Comparison of ENCODE assay signal across 8 cellular contexts in the genomic region with DNA sequence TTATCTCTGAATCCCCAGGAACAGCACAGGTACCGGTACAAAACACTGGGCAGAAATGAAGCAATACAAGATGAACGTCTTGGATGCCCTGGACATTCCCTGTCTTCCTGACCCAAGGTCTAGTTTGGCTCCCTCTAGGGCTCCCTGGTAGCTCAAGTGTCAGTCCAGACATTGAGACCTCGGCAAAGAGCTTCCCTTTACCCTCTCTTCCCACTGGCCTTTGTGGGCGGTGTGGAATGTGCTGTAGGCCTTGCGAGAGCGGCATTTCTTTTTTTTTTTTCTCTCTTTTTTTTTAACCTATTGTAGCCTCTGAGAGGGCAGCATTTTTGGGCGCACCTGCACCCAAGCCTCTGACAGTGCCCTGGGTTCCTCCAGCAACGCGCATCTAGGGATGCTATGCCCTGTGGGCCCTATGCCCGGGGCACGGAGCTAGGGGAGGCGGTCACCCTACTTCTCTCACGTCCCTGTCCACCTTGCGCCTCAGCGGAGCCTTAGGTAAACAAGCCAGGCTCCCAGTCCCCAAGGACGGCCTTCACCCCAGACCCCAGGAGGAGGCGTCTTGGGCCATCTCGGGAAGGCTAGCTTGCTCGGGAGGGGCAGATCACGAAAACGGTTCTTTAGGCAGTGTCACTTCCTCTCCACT. TPM values are rescaled to one million over a fixed set of nuclear protein-coding genes. Genes with fewer than 3 reads are reported as not detected.
DNase-seq lines count a peak whose midpoint lies in the region; ATAC-seq, FAIRE-seq and TF ChIP-seq lines count a peak whose summit lies in the region.

No MANE protein-coding gene starts in this region.

- peak overlapping the region in 3 of 4 experiments; percentile 77 to 91 (median 85); a peak in 6 of 7 replicates for H3K9ac ChIP-seq in H1 (replicated peaks in 1 of 4; ENCODE audit: extremely low read depth in 1 of 4, low read depth in 3 of 4, low read length in 3 of 4)

- CTCF ChIA-PET in H1 (lab: Charles Lee; ENCODE audit: partially characterized antibody), result interaction anchor here (0.6 to 4.1 kb wide), 28 partner anchors 8 to 896 kb away, joined by 3 to 32 read pairs (median 4); no protein-coding TSS in a partner anchor

- H3K79me1 ChIP-seq in H1 (ENCODE audit: low read depth, low read length), result peaks cover 4% of the 10 kb centered on the region; the same call in 1 of the 2 replicates

- H3K27ac Mint-ChIP-seq in natural killer cell, result peak overlapping the region; percentile 81 to 90

- H3K4ac ChIP-seq in H1 (replicated peaks; ENCODE audit: insufficient read length, low read depth, low read length), result no peak overlapping the region

- H3K27ac ChIP-seq in H1 (ENCODE audit: low read depth, low read length), result peak overlapping the region; percentile 89

- H2AK5ac ChIP-seq in H1 (ENCODE audit: low read depth, low read length), result no peak overlapping the region

- no peak overlapping the region for H2BK120ac ChIP-seq in H1 (replicated peaks; ENCODE audit: low read depth, low read length)

- ATAC-seq in natural killer cell (no peak), GM21360 (IDR thresholded peaks at IDR 0.05; ENCODE audit: unreplicated experiment) (no peak), HG03439 (IDR thresholded peaks at IDR 0.05; ENCODE audit: unreplicated experiment) (no peak)

- H4K91ac ChIP-seq in H1 (replicated peaks; ENCODE audit: insufficient read length, low read length), result peak overlapping the region; percentile 31

- H4K20me1 ChIP-seq in H1 (replicated peaks in 1 of 2; ENCODE audit: control insufficient read depth in 1 of 2, insufficient read depth in 2 of 2, low read length in 2 of 2), result peaks cover 2 to 4% of the 10 kb centered on the region in 2 experiments

- H3K4me3 Mint-ChIP-seq in natural killer cell, result peak overlapping the region; percentile 88

- H4K5ac ChIP-seq in H1 (ENCODE audit: insufficient read length, low read depth, low read length), result peak overlapping the region; percentile 25

- DNase-seq in G401 (ENCODE audit: low spot score), result peak; percentile 13
- peak; percentile 31 for DNase-seq in NCI-H1417 treated with DMSO at 0.1 percent for 48 hours (lab: John Stamatoyannopoulos, UW)
- DNase-seq in H1 (ENCODE audit: low read depth in 1 of 2, low spot score in 2 of 2), result no peak
- DNase-seq in natural killer cell, result no peak
- no peak for DNase-seq in A172 (ENCODE audit: low spot score)
- DNase-seq in T-helper 9 cell, result no peak

- TF ChIP-seq EP300 in H1 (IDR thresholded peaks at IDR 0.05; ENCODE audit: borderline replicate concordance in 1 of 2, low read depth in 2 of 2, low read length in 2 of 2), result no peak

- 0 out of 2 replicates have a peak overlapping the region, but pooled peaks have one; percentile 6 for H2AFZ ChIP-seq in H1 (ENCODE audit: low read length)

- peak overlapping the region; percentile 94 for H2BK5ac ChIP-seq in H1 (ENCODE audit: low read depth, low read length)

- no peak overlapping the region for H2BK20ac ChIP-seq in H1 (ENCODE audit: low read length)

- 0 out of 8 replicates have a peak, but pooled peaks cover 0 to 3% (median 0%) of the 10 kb centered on the region in 4 experiments for H3K36me3 ChIP-seq in H1 (ENCODE audit: control insufficient read depth in 2 of 4, insufficient read depth in 4 of 4, low read length in 3 of 4)

- no peak overlapping the region for H3K56ac ChIP-seq in H1 (replicated peaks; ENCODE audit: insufficient read length, low read depth, low read length)

- peaks cover 0 to 11% (median 6%) of the 10 kb centered on the region in 4 experiments; a peak in 6 of 7 replicates for H3K4me1 ChIP-seq in H1 (replicated peaks in 1 of 4; ENCODE audit: control insufficient read depth in 3 of 4, insufficient read depth in 4 of 4, low read length in 3 of 4)

- H3K9me3 ChIP-seq in H1 (ENCODE audit: insufficient read depth in 2 of 2, low read depth in 1 of 2, low read length in 1 of 2), result no peaks in the 10 kb centered on the region

- FAIRE-seq in H1 (lab: Jason Lieb, UNC), result no peak

- H4K8ac ChIP-seq in H1 (ENCODE audit: extremely low read depth, insufficient read depth, low read length), result peak overlapping the region; percentile 86; the same call in 1 of the 2 replicates

- H3K23ac ChIP-seq in H1 (ENCODE audit: insufficient read length), result no peak overlapping the region

- peak overlapping the region; percentile 57 to 91 (median 83) for H3K4me3 ChIP-seq in H1 (ENCODE audit: extremely low read depth in 1 of 4, insufficient read depth in 2 of 4, low read depth in 3 of 4, low read length in 4 of 4)

- peak overlapping the region; percentile 19; the same call in 1 of the 2 replicates for H2BK12ac ChIP-seq in H1 (ENCODE audit: low read depth, low read length)

- H3K18ac ChIP-seq in H1 (ENCODE audit: extremely low read depth, low read length), result peak overlapping the region; percentile 88

- no peak for TF ChIP-seq POLR2A in H1 (IDR thresholded peaks at IDR 0.05; ENCODE audit: control extremely low read depth in 1 of 2, low read depth in 2 of 2, low read length in 2 of 2)

- H3K9me3 Mint-ChIP-seq in natural killer cell, result no peaks in the 10 kb centered on the region

- WGBS in H1 (ENCODE audit: extremely low coverage in 1 of 2, insufficient coverage in 1 of 2, insufficient read length in 1 of 2, insufficient replicate concordance in 2 of 2, low coverage in 1 of 2, low lambda C conversion rate in 2 of 2, missing lambda C conversion rate in 1 of 2), 2 experiments, result 10% methylated on average over 17 of the region's 21 CpGs; no CpG with 5 or more reads in 1 of the 2 experiments

- POLR2A ChIA-PET in H1 (lab: Charles Lee; ENCODE audit: partially characterized antibody), result interaction anchor here (0.6 to 3.6 kb wide), 22 partner anchors 9 to 655 kb away, joined by 3 to 61 read pairs (median 4); a partner anchor contains a TSS

- H3K27me3 ChIP-seq in H1 (replicated peaks in 1 of 4; ENCODE audit: control insufficient read depth in 3 of 4, extremely low read depth in 1 of 4, insufficient read depth in 3 of 4, low read length in 3 of 4), result no peaks in the 10 kb centered on the region

- no peaks in the 10 kb centered on the region for H3K36me3 Mint-ChIP-seq in natural killer cell

- TF ChIP-seq CTCF in H1 (IDR thresholded peaks at IDR 0.05; ENCODE audit: control extremely low read depth in 1 of 3, insufficient read depth in 1 of 3, low read depth in 1 of 3, low read length in 3 of 3) (peak in 1 of 3 experiments; percentile 8; a peak in 1 of 4 replicates), natural killer cell (IDR thresholded peaks at IDR 0.05) (no peak)

- peak in 1 of 2 experiments; percentile 13; a peak in 1 of 4 replicates for TF ChIP-seq RAD21 in H1 (IDR thresholded peaks at IDR 0.05 in 1 of 2, conservative IDR thresholded peaks at IDR 0.05 in 1 of 2; ENCODE audit: low read depth in 2 of 2, low read length in 2 of 2)

- peaks cover 10% of the 10 kb centered on the region for H3K23me2 ChIP-seq in H1 (ENCODE audit: low read depth, low read length)

- no peak overlapping the region for H2BK15ac ChIP-seq in H1 (ENCODE audit: low read length)

- H3K4me2 ChIP-seq in H1 (ENCODE audit: insufficient read depth in 1 of 2, low read depth in 2 of 2, low read length in 2 of 2), result peak overlapping the region; percentile 85 to 87

- H3K4me1 Mint-ChIP-seq in natural killer cell, result peaks cover 66 to 72% of the 10 kb centered on the region in 2 donors

- no peak overlapping the region for H3K14ac ChIP-seq in H1 (ENCODE audit: insufficient read length)

- peaks cover 4 to 32% of the 10 kb centered on the region in 2 experiments; a peak in 3 of 4 replicates for H3K79me2 ChIP-seq in H1 (ENCODE audit: control insufficient read depth in 1 of 2, insufficient read depth in 2 of 2, low read length in 2 of 2)

- no peaks in the 10 kb centered on the region for H3K27me3 Mint-ChIP-seq in natural killer cell (ENCODE audit: low read depth in 2 of 2)

- intact Hi-C loops in natural killer cell (cut with micrococcal nuclease), result loop anchor here (2.0 to 10.0 kb wide), 3 partner anchors 21 to 231 kb away; a partner anchor contains a TSS

- in situ Hi-C loops in G401 (cut with HindIII; ENCODE audit: low sequenced_read_pairs), result no loop called here

TF ChIP-seq in H1, 55 proteins besides CTCF, POLR2A, EP300 and RAD21:
- TF ChIP-seq JUND (IDR thresholded peaks at IDR 0.05; ENCODE audit: low read length) (no peak), TEAD4 (IDR thresholded peaks at IDR 0.05; ENCODE audit: low read depth, low read length) (0 out of 2 replicates have a peak, but pooled peaks have one; percentile 7), TCF12 (IDR thresholded peaks at IDR 0.05; ENCODE audit: low read depth, low read length) (no peak), NRF1 (IDR thresholded peaks at IDR 0.05; ENCODE audit: low read depth, low read length) (no peak), CTBP2 (IDR thresholded peaks at IDR 0.05; ENCODE audit: borderline replicate concordance, insufficient read depth, insufficient read length, low read length) (peak; percentile 30), FOSL1 (IDR thresholded peaks at IDR 0.05; ENCODE audit: insufficient read depth, low read depth, low read length) (no peak), POU5F1 (IDR thresholded peaks at IDR 0.05; ENCODE audit: low read depth, low read length) (no peak), YY1 (IDR thresholded peaks at IDR 0.05; ENCODE audit: low read depth, low read length) (no peak)
- TF ChIP-seq, protein P1, sequence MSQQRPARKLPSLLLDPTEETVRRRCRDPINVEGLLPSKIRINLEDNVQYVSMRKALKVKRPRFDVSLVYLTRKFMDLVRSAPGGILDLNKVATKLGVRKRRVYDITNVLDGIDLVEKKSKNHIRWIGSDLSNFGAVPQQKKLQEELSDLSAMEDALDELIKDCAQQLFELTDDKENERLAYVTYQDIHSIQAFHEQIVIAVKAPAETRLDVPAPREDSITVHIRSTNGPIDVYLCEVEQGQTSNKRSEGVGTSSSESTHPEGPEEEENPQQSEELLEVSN (IDR thresholded peaks at IDR 0.05), result no peak

RNA-seq across cellular contexts. Expression of a gene that starts 1.2 kb away (rescaled TPM):
- total RNA-seq in G401 (2014; rRNA removed; shearing (Covaris generic)), result 16.3 and 26.9 TPM in 2 replicates
- total RNA-seq in H1 (2021; fragmentation: NEBNext Ultra II Directional; extraction: Animal tissue kit (Norgen Biotek cat#: 25700)), result 30.2 and 34.5 TPM in 2 replicates
- polyA plus RNA-seq in H1 (2011; rRNA removed), result 12.0 and 17.6 TPM in 2 replicates
- polyA plus RNA-seq in H1 (2011; cell fraction: cytosol; rRNA removed), result 12.8 TPM
- 15.0 TPM for polyA plus RNA-seq in H1 (2011; cell fraction: nucleus; rRNA removed)
- polyA plus RNA-seq in H1 (2012, experiment 1 of 2), result 10.3 to 13.5 TPM (median 10.7 TPM) in 4 replicates
- 2.0 TPM for polyA plus RNA-seq in H1 (2012, experiment 2 of 2)
- 16.8 TPM for polyA plus RNA-seq in H1 (2013, experiment 1 of 2)
- 17.3 TPM for polyA plus RNA-seq in H1 (2013, experiment 2 of 2)
- polyA minus RNA-seq in H1 (2011; rRNA and poly(A)+ RNA removed), result 62.0 and 80.7 TPM in 2 replicates
- polyA minus RNA-seq in H1 (2011; cell fraction: cytosol; rRNA and poly(A)+ RNA removed), result 26.1 TPM
- polyA minus RNA-seq in H1 (2011; cell fraction: nucleus; rRNA and poly(A)+ RNA removed), result 43.2 TPM
- 100 to 1,000 TPM; 241 to 282 (median 263) TPM for total RNA-seq in natural killer cell
- 13.4 and 14.3 TPM in 2 replicates for total RNA-seq in A172 (2014; rRNA removed; shearing (Covaris generic))

Comparison
In these comparisons a context has a peak if more than half of its experiments do, and no peak if none do; other contexts are left out.
1. DNase-seq: peak in G401 (single experiment) and NCI-H1417 treated with DMSO at 0.1 percent for 48 hours (single experiment); none in H1 (0 of 2), natural killer cell (single experiment), A172 (single experiment) and T-helper 9 cell (single experiment).